ENCODE assay signal across 1 cellular context in the genomic region with DNA sequence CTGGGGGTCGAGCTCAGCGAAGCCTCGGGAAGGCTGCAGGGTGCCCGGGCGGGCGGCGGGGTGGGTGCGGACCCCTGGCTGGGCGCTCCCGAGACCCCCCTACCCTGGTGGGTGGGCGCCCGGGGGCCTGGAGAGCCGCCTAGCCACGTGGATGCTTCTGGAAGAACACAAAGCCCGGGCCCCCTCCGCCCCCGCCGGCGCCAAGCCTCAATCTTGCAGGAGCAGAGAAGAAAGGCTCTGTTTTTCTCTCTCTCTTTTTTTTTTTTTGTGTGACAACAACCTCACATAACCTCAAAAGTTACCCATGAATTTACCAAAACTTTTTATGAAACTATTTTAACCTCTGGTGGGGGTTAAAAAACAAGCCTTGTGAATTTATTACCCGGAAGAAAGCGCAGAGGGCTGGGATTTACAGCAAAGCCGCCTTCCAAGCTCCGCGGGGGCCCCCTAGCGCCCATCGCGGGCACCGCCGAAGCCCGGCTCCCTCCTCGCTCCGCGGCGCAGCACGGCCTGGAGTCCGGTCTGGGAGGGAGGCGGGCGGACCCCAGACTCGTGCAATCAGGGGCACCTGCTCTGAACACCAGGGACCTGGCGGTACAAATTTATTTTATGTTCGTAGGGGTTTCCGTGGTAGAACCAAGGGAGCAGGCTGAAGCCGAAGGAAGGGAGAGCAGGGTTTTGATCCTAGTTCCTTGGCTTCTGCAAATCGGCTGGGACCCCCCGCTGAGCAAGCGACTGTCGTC.
TF ChIP-seq lines count a peak whose summit lies in the region.

No MANE protein-coding gene starts in this region.

TF ChIP-seq in GM23338, 12 proteins besides CTCF, POLR2A, EP300 and RAD21 (continued from another document):
- TF ChIP-seq, protein P1, sequence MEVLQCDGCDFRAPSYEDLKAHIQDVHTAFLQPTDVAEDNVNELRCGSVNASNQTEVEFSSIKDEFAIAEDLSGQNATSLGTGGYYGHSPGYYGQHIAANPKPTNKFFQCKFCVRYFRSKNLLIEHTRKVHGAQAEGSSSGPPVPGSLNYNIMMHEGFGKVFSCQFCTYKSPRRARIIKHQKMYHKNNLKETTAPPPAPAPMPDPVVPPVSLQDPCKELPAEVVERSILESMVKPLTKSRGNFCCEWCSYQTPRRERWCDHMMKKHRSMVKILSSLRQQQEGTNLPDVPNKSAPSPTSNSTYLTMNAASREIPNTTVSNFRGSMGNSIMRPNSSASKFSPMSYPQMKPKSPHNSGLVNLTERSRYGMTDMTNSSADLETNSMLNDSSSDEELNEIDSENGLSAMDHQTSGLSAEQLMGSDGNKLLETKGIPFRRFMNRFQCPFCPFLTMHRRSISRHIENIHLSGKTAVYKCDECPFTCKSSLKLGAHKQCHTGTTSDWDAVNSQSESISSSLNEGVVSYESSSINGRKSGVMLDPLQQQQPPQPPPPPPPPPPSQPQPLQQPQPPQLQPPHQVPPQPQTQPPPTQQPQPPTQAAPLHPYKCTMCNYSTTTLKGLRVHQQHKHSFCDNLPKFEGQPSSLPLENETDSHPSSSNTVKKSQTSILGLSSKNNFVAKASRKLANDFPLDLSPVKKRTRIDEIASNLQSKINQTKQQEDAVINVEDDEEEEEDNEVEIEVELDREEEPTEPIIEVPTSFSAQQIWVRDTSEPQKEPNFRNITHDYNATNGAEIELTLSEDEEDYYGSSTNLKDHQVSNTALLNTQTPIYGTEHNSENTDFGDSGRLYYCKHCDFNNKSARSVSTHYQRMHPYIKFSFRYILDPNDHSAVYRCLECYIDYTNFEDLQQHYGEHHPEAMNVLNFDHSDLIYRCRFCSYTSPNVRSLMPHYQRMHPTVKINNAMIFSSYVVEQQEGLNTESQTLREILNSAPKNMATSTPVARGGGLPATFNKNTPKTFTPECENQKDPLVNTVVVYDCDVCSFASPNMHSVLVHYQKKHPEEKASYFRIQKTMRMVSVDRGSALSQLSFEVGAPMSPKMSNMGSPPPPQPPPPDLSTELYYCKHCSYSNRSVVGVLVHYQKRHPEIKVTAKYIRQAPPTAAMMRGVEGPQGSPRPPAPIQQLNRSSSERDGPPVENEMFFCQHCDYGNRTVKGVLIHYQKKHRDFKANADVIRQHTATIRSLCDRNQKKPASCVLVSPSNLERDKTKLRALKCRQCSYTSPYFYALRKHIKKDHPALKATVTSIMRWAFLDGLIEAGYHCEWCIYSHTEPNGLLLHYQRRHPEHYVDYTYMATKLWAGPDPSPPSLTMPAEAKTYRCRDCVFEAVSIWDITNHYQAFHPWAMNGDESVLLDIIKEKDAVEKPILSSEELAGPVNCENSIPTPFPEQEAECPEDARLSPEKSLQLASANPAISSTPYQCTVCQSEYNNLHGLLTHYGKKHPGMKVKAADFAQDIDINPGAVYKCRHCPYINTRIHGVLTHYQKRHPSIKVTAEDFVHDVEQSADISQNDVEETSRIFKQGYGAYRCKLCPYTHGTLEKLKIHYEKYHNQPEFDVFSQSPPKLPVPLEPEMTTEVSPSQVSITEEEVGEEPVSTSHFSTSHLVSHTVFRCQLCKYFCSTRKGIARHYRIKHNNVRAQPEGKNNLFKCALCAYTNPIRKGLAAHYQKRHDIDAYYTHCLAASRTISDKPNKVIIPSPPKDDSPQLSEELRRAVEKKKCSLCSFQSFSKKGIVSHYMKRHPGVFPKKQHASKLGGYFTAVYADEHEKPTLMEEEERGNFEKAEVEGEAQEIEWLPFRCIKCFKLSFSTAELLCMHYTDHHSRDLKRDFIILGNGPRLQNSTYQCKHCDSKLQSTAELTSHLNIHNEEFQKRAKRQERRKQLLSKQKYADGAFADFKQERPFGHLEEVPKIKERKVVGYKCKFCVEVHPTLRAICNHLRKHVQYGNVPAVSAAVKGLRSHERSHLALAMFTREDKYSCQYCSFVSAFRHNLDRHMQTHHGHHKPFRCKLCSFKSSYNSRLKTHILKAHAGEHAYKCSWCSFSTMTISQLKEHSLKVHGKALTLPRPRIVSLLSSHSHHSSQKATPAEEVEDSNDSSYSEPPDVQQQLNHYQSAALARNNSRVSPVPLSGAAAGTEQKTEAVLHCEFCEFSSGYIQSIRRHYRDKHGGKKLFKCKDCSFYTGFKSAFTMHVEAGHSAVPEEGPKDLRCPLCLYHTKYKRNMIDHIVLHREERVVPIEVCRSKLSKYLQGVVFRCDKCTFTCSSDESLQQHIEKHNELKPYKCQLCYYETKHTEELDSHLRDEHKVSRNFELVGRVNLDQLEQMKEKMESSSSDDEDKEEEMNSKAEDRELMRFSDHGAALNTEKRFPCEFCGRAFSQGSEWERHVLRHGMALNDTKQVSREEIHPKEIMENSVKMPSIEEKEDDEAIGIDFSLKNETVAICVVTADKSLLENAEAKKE (CRISPR knock-in tag; IDR thresholded peaks at IDR 0.05) = no peak
- TF ChIP-seq JUNB (IDR thresholded peaks at IDR 0.05; ENCODE audit: unreplicated experiment) (no peak), ZNF331 (CRISPR knock-in tag; IDR thresholded peaks at IDR 0.05; ENCODE audit: low read depth) (no peak), STAT1 (IDR thresholded peaks at IDR 0.05; ENCODE audit: unreplicated experiment) (no peak), POLR2AphosphoS5 (IDR thresholded peaks at IDR 0.05; ENCODE audit: low read depth) (no peak), CREB1 (CRISPR knock-in tag; IDR thresholded peaks at IDR 0.05; ENCODE audit: low read depth) (no peak), NANOG (IDR thresholded peaks at IDR 0.05; ENCODE audit: borderline replicate concordance) (no peak)
- TF ChIP-seq, protein P2, sequence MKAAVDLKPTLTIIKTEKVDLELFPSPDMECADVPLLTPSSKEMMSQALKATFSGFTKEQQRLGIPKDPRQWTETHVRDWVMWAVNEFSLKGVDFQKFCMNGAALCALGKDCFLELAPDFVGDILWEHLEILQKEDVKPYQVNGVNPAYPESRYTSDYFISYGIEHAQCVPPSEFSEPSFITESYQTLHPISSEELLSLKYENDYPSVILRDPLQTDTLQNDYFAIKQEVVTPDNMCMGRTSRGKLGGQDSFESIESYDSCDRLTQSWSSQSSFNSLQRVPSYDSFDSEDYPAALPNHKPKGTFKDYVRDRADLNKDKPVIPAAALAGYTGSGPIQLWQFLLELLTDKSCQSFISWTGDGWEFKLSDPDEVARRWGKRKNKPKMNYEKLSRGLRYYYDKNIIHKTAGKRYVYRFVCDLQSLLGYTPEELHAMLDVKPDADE (IDR thresholded peaks at IDR 0.05) = no peak
- TF ChIP-seq, protein P3, sequence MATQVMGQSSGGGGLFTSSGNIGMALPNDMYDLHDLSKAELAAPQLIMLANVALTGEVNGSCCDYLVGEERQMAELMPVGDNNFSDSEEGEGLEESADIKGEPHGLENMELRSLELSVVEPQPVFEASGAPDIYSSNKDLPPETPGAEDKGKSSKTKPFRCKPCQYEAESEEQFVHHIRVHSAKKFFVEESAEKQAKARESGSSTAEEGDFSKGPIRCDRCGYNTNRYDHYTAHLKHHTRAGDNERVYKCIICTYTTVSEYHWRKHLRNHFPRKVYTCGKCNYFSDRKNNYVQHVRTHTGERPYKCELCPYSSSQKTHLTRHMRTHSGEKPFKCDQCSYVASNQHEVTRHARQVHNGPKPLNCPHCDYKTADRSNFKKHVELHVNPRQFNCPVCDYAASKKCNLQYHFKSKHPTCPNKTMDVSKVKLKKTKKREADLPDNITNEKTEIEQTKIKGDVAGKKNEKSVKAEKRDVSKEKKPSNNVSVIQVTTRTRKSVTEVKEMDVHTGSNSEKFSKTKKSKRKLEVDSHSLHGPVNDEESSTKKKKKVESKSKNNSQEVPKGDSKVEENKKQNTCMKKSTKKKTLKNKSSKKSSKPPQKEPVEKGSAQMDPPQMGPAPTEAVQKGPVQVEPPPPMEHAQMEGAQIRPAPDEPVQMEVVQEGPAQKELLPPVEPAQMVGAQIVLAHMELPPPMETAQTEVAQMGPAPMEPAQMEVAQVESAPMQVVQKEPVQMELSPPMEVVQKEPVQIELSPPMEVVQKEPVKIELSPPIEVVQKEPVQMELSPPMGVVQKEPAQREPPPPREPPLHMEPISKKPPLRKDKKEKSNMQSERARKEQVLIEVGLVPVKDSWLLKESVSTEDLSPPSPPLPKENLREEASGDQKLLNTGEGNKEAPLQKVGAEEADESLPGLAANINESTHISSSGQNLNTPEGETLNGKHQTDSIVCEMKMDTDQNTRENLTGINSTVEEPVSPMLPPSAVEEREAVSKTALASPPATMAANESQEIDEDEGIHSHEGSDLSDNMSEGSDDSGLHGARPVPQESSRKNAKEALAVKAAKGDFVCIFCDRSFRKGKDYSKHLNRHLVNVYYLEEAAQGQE (IDR thresholded peaks at IDR 0.05; ENCODE audit: unreplicated experiment) = no peak
